Comparison of ENCODE assay signal across 1 cellular context in the genomic region with DNA sequence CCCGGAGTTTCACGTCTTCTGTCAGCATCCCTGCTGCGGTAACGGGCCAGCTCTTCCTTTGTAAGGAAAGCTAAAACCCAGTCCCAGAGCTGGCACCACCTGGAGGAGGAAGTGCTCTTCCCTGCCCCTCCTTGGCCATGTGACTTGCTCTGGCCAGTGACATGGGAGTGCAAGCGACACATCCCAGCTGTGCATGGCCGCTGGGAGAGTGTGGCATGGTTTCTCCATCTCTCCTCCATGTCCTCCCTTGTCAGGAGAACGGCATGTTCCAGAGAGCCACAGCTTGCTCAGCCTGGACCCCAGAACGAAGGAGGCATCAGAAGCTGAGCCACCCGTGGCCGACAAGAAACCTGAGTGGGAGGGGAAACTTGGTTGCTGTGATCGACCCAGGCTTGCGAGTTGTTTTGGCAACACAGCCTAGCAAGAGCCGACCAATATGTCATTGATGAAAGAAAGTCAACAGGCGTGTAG.
TF ChIP-seq lines count a peak whose summit lies in the region.

No MANE protein-coding gene starts in this region.

TF ChIP-seq in Ishikawa, 13 proteins besides CTCF, POLR2A, EP300 and RAD21 (continued from another document):
- TF ChIP-seq, protein P1, sequence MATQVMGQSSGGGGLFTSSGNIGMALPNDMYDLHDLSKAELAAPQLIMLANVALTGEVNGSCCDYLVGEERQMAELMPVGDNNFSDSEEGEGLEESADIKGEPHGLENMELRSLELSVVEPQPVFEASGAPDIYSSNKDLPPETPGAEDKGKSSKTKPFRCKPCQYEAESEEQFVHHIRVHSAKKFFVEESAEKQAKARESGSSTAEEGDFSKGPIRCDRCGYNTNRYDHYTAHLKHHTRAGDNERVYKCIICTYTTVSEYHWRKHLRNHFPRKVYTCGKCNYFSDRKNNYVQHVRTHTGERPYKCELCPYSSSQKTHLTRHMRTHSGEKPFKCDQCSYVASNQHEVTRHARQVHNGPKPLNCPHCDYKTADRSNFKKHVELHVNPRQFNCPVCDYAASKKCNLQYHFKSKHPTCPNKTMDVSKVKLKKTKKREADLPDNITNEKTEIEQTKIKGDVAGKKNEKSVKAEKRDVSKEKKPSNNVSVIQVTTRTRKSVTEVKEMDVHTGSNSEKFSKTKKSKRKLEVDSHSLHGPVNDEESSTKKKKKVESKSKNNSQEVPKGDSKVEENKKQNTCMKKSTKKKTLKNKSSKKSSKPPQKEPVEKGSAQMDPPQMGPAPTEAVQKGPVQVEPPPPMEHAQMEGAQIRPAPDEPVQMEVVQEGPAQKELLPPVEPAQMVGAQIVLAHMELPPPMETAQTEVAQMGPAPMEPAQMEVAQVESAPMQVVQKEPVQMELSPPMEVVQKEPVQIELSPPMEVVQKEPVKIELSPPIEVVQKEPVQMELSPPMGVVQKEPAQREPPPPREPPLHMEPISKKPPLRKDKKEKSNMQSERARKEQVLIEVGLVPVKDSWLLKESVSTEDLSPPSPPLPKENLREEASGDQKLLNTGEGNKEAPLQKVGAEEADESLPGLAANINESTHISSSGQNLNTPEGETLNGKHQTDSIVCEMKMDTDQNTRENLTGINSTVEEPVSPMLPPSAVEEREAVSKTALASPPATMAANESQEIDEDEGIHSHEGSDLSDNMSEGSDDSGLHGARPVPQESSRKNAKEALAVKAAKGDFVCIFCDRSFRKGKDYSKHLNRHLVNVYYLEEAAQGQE (IDR thresholded peaks at IDR 0.05; ENCODE audit: low read depth) = no peak
